Comparison of ENCODE assay signal across 23 cellular contexts in the genomic region with DNA sequence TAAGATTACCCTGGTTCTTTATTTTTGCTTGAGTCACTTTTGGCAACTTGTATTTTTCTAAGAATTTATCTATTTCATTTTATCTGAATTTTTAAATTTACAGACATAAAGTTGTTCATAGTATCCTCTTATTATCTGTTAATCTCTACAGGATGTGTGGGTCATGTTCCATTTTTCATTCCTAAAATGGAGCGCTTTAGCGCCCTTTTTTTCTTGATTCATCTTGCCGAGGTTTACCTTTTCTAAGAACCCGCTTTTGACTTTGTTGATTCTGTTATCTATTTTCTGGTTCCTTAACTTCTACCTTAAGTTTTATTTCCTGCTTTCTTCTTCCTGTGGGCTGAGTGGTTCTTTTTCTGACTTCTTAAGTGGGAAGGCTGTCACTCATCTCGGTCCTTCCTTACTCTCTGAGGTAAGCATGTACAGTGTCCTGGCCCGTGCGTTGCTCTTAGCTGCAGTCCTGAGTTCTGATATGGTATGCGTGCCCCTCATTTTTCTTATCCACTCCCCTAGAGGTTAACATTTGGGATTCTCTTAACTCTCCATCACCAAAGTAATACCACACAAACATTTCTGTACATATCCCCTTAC.
DNase-seq lines count a peak whose midpoint lies in the region; ATAC-seq and TF ChIP-seq lines count a peak whose summit lies in the region.
"Had no signal": no experiment of that assay in that cellular context is flagged by ENCODE, and none has a peak within 500 bp of the region (broad histone marks: within the 10 kb centered on the region; RNA-seq: fewer than 3 reads in every experiment).

No MANE protein-coding gene starts in this region.

- H3K27me3 Mint-ChIP-seq in activated CD4-positive, alpha-beta T cell treated with anti-CD3 and anti-CD28 coated beads, Interleukin-2, amount 10 ng/mL, durations not matched to agents 7 days and 5 days: no peaks in the 10 kb centered on the region
- H3K27me3 Mint-ChIP-seq in GM23338 (ENCODE audit: insufficient read depth, low read depth, poor library complexity) (peaks cover 3% of the 10 kb centered on the region), nephron progenitor cell (ENCODE audit: low read depth, poor library complexity) (peaks cover 2% of the 10 kb centered on the region), type B pancreatic cell (no peaks in the 10 kb centered on the region)
- H3K27me3 Mint-ChIP-seq in activated CD8-positive, alpha-beta T cell treated with anti-CD3 and anti-CD28 coated beads, Interleukin-2, amount 10 ng/mL, durations not matched to agents 7 days and 5 days (ENCODE audit: low read depth): no peaks in the 10 kb centered on the region
- peaks cover 0 to 2% (median 0%) of the 10 kb centered on the region in 5 donors for H3K27me3 Mint-ChIP-seq in naive thymus-derived CD8-positive, alpha-beta T cell

- H3K4me1 Mint-ChIP-seq in activated CD4-positive, alpha-beta T cell treated with anti-CD3 and anti-CD28 coated beads, Interleukin-2, amount 10 ng/mL, durations not matched to agents 7 days and 5 days: peaks cover 18% of the 10 kb centered on the region
- no peaks in the 10 kb centered on the region for H3K4me1 Mint-ChIP-seq in GM23338
- peaks cover 22% of the 10 kb centered on the region for H3K4me1 Mint-ChIP-seq in activated CD8-positive, alpha-beta T cell treated with anti-CD3 and anti-CD28 coated beads, Interleukin-2, amount 10 ng/mL, durations not matched to agents 7 days and 5 days (ENCODE audit: low read depth)
- H3K4me1 Mint-ChIP-seq in naive thymus-derived CD8-positive, alpha-beta T cell: peaks cover 18 to 27% (median 23%) of the 10 kb centered on the region in 4 donors
- H3K4me1 Mint-ChIP-seq in nephron progenitor cell: peaks cover 29% of the 10 kb centered on the region
- H3K4me1 Mint-ChIP-seq in type B pancreatic cell (ENCODE audit: unreplicated experiment): no peaks in the 10 kb centered on the region
- H3K4me1 Mint-ChIP-seq: nephron had no signal

- CTCF ChIA-PET in activated CD4-positive, alpha-beta T cell treated with anti-CD3 and anti-CD28 coated beads, Interleukin-2, amount 10 ng/mL, durations not matched to agents 7 days and 5 days (lab: Charles Lee): no interaction called here
- CTCF ChIA-PET in activated CD8-positive, alpha-beta T cell treated with anti-CD3 and anti-CD28 coated beads, Interleukin-2, amount 10 ng/mL, durations not matched to agents 7 days and 5 days (lab: Charles Lee): no interaction called here

- POLR2A ChIA-PET in activated CD4-positive, alpha-beta T cell treated with anti-CD3 and anti-CD28 coated beads, Interleukin-2, amount 10 ng/mL, durations not matched to agents 7 days and 5 days (lab: Charles Lee): no interaction called here
- POLR2A ChIA-PET in activated CD8-positive, alpha-beta T cell treated with anti-CD3 and anti-CD28 coated beads, Interleukin-2, amount 10 ng/mL, durations not matched to agents 7 days and 5 days (lab: Charles Lee): no interaction called here
- POLR2A ChIA-PET in naive thymus-derived CD8-positive, alpha-beta T cell (lab: Charles Lee): interaction anchor here (1.2 to 1.3 kb wide), 2 partner anchors 16 to 146 kb away, joined by 3 read pairs; no protein-coding TSS in a partner anchor

- H3K4me3 Mint-ChIP-seq in activated CD4-positive, alpha-beta T cell treated with anti-CD3 and anti-CD28 coated beads, Interleukin-2, amount 10 ng/mL, durations not matched to agents 7 days and 5 days: peak overlapping the region; percentile 2
- no peak overlapping the region for H3K4me3 Mint-ChIP-seq in GM23338
- H3K4me3 Mint-ChIP-seq in activated CD8-positive, alpha-beta T cell treated with anti-CD3 and anti-CD28 coated beads, Interleukin-2, amount 10 ng/mL, durations not matched to agents 7 days and 5 days: peak overlapping the region; percentile 6
- peak overlapping the region; percentile 13 to 80 (median 57) for H3K4me3 Mint-ChIP-seq in naive thymus-derived CD8-positive, alpha-beta T cell
- no peak overlapping the region for H3K4me3 Mint-ChIP-seq in nephron progenitor cell
- no peak overlapping the region for H3K4me3 Mint-ChIP-seq in type B pancreatic cell
- H3K4me3 Mint-ChIP-seq: nephron had no signal

- TF ChIP-seq CTCF in GM23338 (conservative IDR thresholded peaks at IDR 0.05; ENCODE audit: low read depth in 2 of 2) (no peak), nephron progenitor cell (IDR thresholded peaks at IDR 0.05) (no peak), type B pancreatic cell (conservative IDR thresholded peaks at IDR 0.05) (no peak)

- no peaks in the 10 kb centered on the region for H3K79me2 ChIP-seq in GM23338 (replicated peaks; ENCODE audit: insufficient read depth)

- no peaks in the 10 kb centered on the region for H4K20me1 ChIP-seq in GM23338 (replicated peaks; ENCODE audit: insufficient read depth)

- peak overlapping the region; percentile 47; the same call in 1 of the 2 replicates for H2AFZ ChIP-seq in GM23338

- H3K27ac ChIP-seq in GM23338 (ENCODE audit: low read depth): no peak overlapping the region
- H3K27ac ChIP-seq: A549, ovary had no signal

- peak overlapping the region; percentile 73 for H3K27ac Mint-ChIP-seq in activated CD4-positive, alpha-beta T cell treated with anti-CD3 and anti-CD28 coated beads, Interleukin-2, amount 10 ng/mL, durations not matched to agents 7 days and 5 days
- H3K27ac Mint-ChIP-seq in GM23338: no peak overlapping the region
- H3K27ac Mint-ChIP-seq in activated CD8-positive, alpha-beta T cell treated with anti-CD3 and anti-CD28 coated beads, Interleukin-2, amount 10 ng/mL, durations not matched to agents 7 days and 5 days: peak overlapping the region; percentile 75
- H3K27ac Mint-ChIP-seq in naive thymus-derived CD8-positive, alpha-beta T cell: peak overlapping the region in 9 of 10 donors; percentile 1 to 82 (median 69)
- no peak overlapping the region for H3K27ac Mint-ChIP-seq in nephron progenitor cell
- H3K27ac Mint-ChIP-seq in type B pancreatic cell: no peak overlapping the region
- H3K27ac Mint-ChIP-seq: nephron had no signal

- H3K9me3 Mint-ChIP-seq in activated CD4-positive, alpha-beta T cell treated with anti-CD3 and anti-CD28 coated beads, Interleukin-2, amount 10 ng/mL, durations not matched to agents 7 days and 5 days: peaks cover 32% of the 10 kb centered on the region
- no peaks in the 10 kb centered on the region; the same call in 2 of the 3 replicates for H3K9me3 Mint-ChIP-seq in GM23338
- H3K9me3 Mint-ChIP-seq in activated CD8-positive, alpha-beta T cell treated with anti-CD3 and anti-CD28 coated beads, Interleukin-2, amount 10 ng/mL, durations not matched to agents 7 days and 5 days (ENCODE audit: insufficient read depth): peaks cover 25% of the 10 kb centered on the region
- H3K9me3 Mint-ChIP-seq in naive thymus-derived CD8-positive, alpha-beta T cell: peaks cover 0 to 34% (median 4%) of the 10 kb centered on the region in 9 donors
- peaks cover 30% of the 10 kb centered on the region for H3K9me3 Mint-ChIP-seq in nephron progenitor cell
- no peaks in the 10 kb centered on the region for H3K9me3 Mint-ChIP-seq in type B pancreatic cell

- H3K36me3 Mint-ChIP-seq in activated CD4-positive, alpha-beta T cell treated with anti-CD3 and anti-CD28 coated beads, Interleukin-2, amount 10 ng/mL, durations not matched to agents 7 days and 5 days (ENCODE audit: low read depth): peaks cover 22% of the 10 kb centered on the region
- H3K36me3 Mint-ChIP-seq in GM23338 (ENCODE audit: low read depth): no peaks in the 10 kb centered on the region; the same call in 2 of the 3 replicates
- H3K36me3 Mint-ChIP-seq in activated CD8-positive, alpha-beta T cell treated with anti-CD3 and anti-CD28 coated beads, Interleukin-2, amount 10 ng/mL, durations not matched to agents 7 days and 5 days (ENCODE audit: low read depth): peaks cover 23% of the 10 kb centered on the region
- peaks cover 0 to 14% (median 11%) of the 10 kb centered on the region in 3 donors for H3K36me3 Mint-ChIP-seq in naive thymus-derived CD8-positive, alpha-beta T cell
- H3K36me3 Mint-ChIP-seq in nephron progenitor cell (ENCODE audit: low read depth): peaks cover 8% of the 10 kb centered on the region
- H3K36me3 Mint-ChIP-seq in type B pancreatic cell: no peaks in the 10 kb centered on the region

- H3K27me3 ChIP-seq in GM23338 (ENCODE audit: insufficient read depth): no peaks in the 10 kb centered on the region
- H3K27me3 ChIP-seq: ovary had no signal

- no peak overlapping the region for H3K4me3 ChIP-seq in GM23338
- H3K4me3 ChIP-seq: A549, dorsolateral prefrontal cortex, K562, ovary had no signal

- ATAC-seq in GM23338 (no peak), HG03159 (IDR thresholded peaks at IDR 0.05; ENCODE audit: unreplicated experiment) (no peak)
- ATAC-seq in activated CD8-positive, alpha-beta T cell treated with anti-CD3 and anti-CD28 coated beads, Interleukin-2, amount 10 ng/mL, durations not matched to agents 7 days and 5 days: peak; percentile 84
- peak; percentile 94 to 97 for ATAC-seq in naive thymus-derived CD8-positive, alpha-beta T cell
- ATAC-seq: A549, K562, left ventricle myocardium superior had no signal

- H3K4me2 ChIP-seq in GM23338: no peak overlapping the region
- H3K4me2 ChIP-seq: A549 had no signal

- 0 out of 2 replicates have a peak, but pooled peaks cover 6% of the 10 kb centered on the region for H3K9me2 ChIP-seq in GM23338 (ENCODE audit: insufficient read depth)

- peak; percentile 7 for DNase-seq in activated CD4-positive, alpha-beta T cell treated with anti-CD3 and anti-CD28 coated beads, Interleukin-2, amount 10 ng/mL, durations not matched to agents 7 days and 5 days
- no peak for DNase-seq in activated CD4-positive, alpha-beta T cell treated with anti-CD3 and anti-CD28 coated beads for 4 hours
- DNase-seq in GM23338 (ENCODE audit: low spot score): no peak
- DNase-seq in activated CD8-positive, alpha-beta T cell treated with anti-CD3 and anti-CD28 coated beads, Interleukin-2, amount 10 ng/mL, durations not matched to agents 7 days and 5 days: peak; percentile 37
- DNase-seq in naive thymus-derived CD8-positive, alpha-beta T cell: peak in 4 of 10 donors; percentile 15 to 53 (median 38)
- no peak for DNase-seq in nephron progenitor cell
- DNase-seq in type B pancreatic cell (ENCODE audit: extremely low spot score, unreplicated experiment): no peak
- DNase-seq: Caco-2, DMS79, dorsolateral prefrontal cortex, islet precursor cell, left ventricle myocardium superior, midbrain, NCI-H1436 treated with DMSO at 0.1 percent for 48 hours, NCI-H2107, NCI-H446 treated with DMSO at 0.1 percent for 48 hours, ovary, retina, trophoblast cell had no signal

- no peaks in the 10 kb centered on the region for H3F3A ChIP-seq in GM23338 (replicated peaks; ENCODE audit: low read depth)

- H3K36me3 ChIP-seq in GM23338 (ENCODE audit: insufficient read depth): no peaks in the 10 kb centered on the region
- H3K36me3 ChIP-seq: ovary had no signal

- no peaks in the 10 kb centered on the region for H3K4me1 ChIP-seq in GM23338 (ENCODE audit: insufficient read depth)
- H3K4me1 ChIP-seq: A549, Caco-2 had no signal

TF ChIP-seq in GM23338, 12 proteins besides CTCF, POLR2A, EP300 and RAD21 (continues in another document):
- TF ChIP-seq POLR2AphosphoS5 (IDR thresholded peaks at IDR 0.05; ENCODE audit: low read depth) (no peak), ZNF114 (CRISPR knock-in tag; IDR thresholded peaks at IDR 0.05) (no peak)

Comparison
In these comparisons a context has a peak if more than half of its experiments do, and no peak if none do; other contexts are left out.
1. DNase-seq: peak in activated CD4-positive, alpha-beta T cell treated with anti-CD3 and anti-CD28 coated beads, Interleukin-2, amount 10 ng/mL, durations not matched to agents 7 days and 5 days (single experiment) and activated CD8-positive, alpha-beta T cell treated with anti-CD3 and anti-CD28 coated beads, Interleukin-2, amount 10 ng/mL, durations not matched to agents 7 days and 5 days (single experiment); none in activated CD4-positive, alpha-beta T cell treated with anti-CD3 and anti-CD28 coated beads for 4 hours (0 of 2), GM23338 (single experiment), nephron progenitor cell (single experiment) and type B pancreatic cell (single experiment).
2. H3K27ac Mint-ChIP-seq: peak in activated CD4-positive, alpha-beta T cell treated with anti-CD3 and anti-CD28 coated beads, Interleukin-2, amount 10 ng/mL, durations not matched to agents 7 days and 5 days (single experiment), activated CD8-positive, alpha-beta T cell treated with anti-CD3 and anti-CD28 coated beads, Interleukin-2, amount 10 ng/mL, durations not matched to agents 7 days and 5 days (single experiment) and naive thymus-derived CD8-positive, alpha-beta T cell (9 of 10); none in GM23338 (single experiment), nephron progenitor cell (single experiment) and type B pancreatic cell (single experiment).
3. H3K4me3 Mint-ChIP-seq: peak in activated CD4-positive, alpha-beta T cell treated with anti-CD3 and anti-CD28 coated beads, Interleukin-2, amount 10 ng/mL, durations not matched to agents 7 days and 5 days (single experiment), activated CD8-positive, alpha-beta T cell treated with anti-CD3 and anti-CD28 coated beads, Interleukin-2, amount 10 ng/mL, durations not matched to agents 7 days and 5 days (single experiment) and naive thymus-derived CD8-positive, alpha-beta T cell (10 of 10); none in GM23338 (single experiment), nephron progenitor cell (single experiment) and type B pancreatic cell (single experiment).
4. ATAC-seq: peak in activated CD8-positive, alpha-beta T cell treated with anti-CD3 and anti-CD28 coated beads, Interleukin-2, amount 10 ng/mL, durations not matched to agents 7 days and 5 days (single experiment) and naive thymus-derived CD8-positive, alpha-beta T cell (2 of 2); none in GM23338 (single experiment) and HG03159 (single experiment).